8 cellular contexts compared by ENCODE assay signal in the genomic region with DNA sequence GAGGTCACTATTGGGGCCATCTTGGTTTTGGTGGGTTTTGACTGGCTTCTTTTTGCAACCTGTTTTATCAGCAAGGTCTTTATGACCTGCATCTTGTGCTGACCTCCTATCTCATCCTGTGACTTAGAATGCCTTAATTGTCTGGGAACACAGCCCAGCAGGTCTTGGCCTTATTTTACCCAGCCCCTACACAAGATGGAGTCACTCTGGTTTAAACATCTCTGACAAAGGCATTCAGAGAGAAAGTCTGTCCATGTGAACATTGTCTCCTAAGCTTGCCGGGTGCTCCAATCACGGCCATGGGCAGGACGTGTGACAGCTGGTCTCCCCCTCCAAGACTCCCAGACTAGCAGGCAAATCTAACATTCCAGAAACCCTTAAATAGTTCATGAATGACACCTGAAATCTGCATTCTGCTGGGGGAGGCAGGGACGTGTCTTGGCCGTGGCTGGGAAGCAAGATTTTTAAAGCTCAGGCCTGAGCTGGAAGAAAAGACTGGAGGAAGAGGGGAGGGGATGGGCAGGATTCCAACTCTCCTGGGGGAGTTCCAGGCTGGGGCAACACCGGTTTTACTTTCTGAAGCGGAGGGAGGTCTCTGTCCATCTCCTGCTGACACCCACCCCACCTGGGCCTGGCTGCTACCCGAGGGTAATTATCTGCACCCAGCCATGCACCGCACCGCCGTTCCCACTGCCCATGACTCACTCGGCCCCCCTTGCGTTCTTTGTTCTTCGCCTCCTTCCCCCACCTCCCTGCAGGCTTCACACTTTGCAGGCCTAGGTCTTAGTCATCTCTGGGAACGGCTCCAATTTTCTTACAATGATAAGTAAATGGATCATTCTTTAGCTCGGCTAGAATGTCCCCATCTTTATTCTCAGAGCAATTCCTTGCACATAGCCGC.
A peak's percentile ranks its signal among the peaks of the same experiment; 100 is the strongest.
DNase-seq lines count a peak whose midpoint lies in the region; ATAC-seq lines count a peak whose summit lies in the region.

No MANE protein-coding gene starts in this region.

- H4K20me1 ChIP-seq in BLaER1 treated with 17β-estradiol and CSF1 and Interleukin-3, amounts not matched to agents 10 nM and 100 nM: no peaks in the 10 kb centered on the region

- no peak for ATAC-seq in HG03432 (IDR thresholded peaks at IDR 0.05; ENCODE audit: unreplicated experiment)

- H3K9me3 ChIP-seq in BLaER1 treated with 17β-estradiol and CSF1 and Interleukin-3, amounts not matched to agents 10 nM and 100 nM (replicated peaks in 1 of 11): no peaks in the 10 kb centered on the region
- no peaks in the 10 kb centered on the region for H3K9me3 ChIP-seq in iPS-20b (ENCODE audit: insufficient read depth, low read depth, low read length)

- no peaks in the 10 kb centered on the region for H3K36me3 ChIP-seq in BLaER1 treated with 17β-estradiol and CSF1 and Interleukin-3, amounts not matched to agents 10 nM and 100 nM
- H3K36me3 ChIP-seq in iPS-20b (ENCODE audit: insufficient read depth, low read depth, low read length): no peaks in the 10 kb centered on the region

- no peak overlapping the region for H3K4me3 ChIP-seq in BLaER1 treated with 17β-estradiol and CSF1 and Interleukin-3, amounts not matched to agents 10 nM and 100 nM
- no peak overlapping the region for H3K4me3 ChIP-seq in iPS-20b (ENCODE audit: low read length)

- no peaks in the 10 kb centered on the region for H3K27me3 ChIP-seq in BLaER1 treated with 17β-estradiol and CSF1 and Interleukin-3, amounts not matched to agents 10 nM and 100 nM
- no peaks in the 10 kb centered on the region for H3K27me3 ChIP-seq in iPS-20b (ENCODE audit: insufficient read depth, low read length)

- H3K4me1 ChIP-seq in BLaER1 treated with 17β-estradiol and CSF1 and Interleukin-3, amounts not matched to agents 10 nM and 100 nM: peaks cover 0 to 13% (median 10%) of the 10 kb centered on the region in 10 experiments; a peak in 13 of 20 replicates
- peaks cover 13% of the 10 kb centered on the region for H3K4me1 ChIP-seq in iPS-20b (ENCODE audit: insufficient read depth, low read length)

- H3K27ac ChIP-seq in BLaER1 treated with 17β-estradiol and CSF1 and Interleukin-3, amounts not matched to agents 10 nM and 100 nM: peak overlapping the region in 2 of 11 experiments; percentile 20 to 29; a peak in 3 of 22 replicates
- H3K27ac ChIP-seq in iPS-20b (ENCODE audit: low read length): no peak overlapping the region

- no peak overlapping the region for H3K9ac ChIP-seq in BLaER1 treated with 17β-estradiol and CSF1 and Interleukin-3, amounts not matched to agents 10 nM and 100 nM
- H3K9ac ChIP-seq in iPS-20b (ENCODE audit: low read depth, low read length): peak overlapping the region; percentile 63; the same call in 1 of the 2 replicates

- H3K4me2 ChIP-seq in BLaER1 treated with 17β-estradiol and CSF1 and Interleukin-3, amounts not matched to agents 10 nM and 100 nM: peak overlapping the region in 8 of 11 experiments; percentile 25 to 62 (median 42); a peak in 14 of 22 replicates

- DNase-seq in Kasumi-1 (lab: John Stamatoyannopoulos, UW) (peak; percentile 15 to 27), astrocyte of the hippocampus (ENCODE audit: low read depth, low spot score) (peak; percentile 99)
- DNase-seq in stimulated activated CD8-positive, alpha-beta memory T cell treated with anti-CD3 and anti-CD28 coated beads, Interleukin-12 subunit alpha, Interleukin-12 subunit beta, amount 100 ng/mL, for 4 hours (ENCODE audit: low read depth): peak; percentile 5
- no peak for DNase-seq in stimulated activated CD4-positive, alpha-beta T cell treated with anti-CD3 and anti-CD28 coated beads, Interleukin-2, amount 100 ng/mL, for 24 hours
- DNase-seq in activated effector memory CD4-positive, alpha-beta T cell treated with Interleukin-2 at 50 U/mL for 16 hours: no peak

Comparison
In these comparisons a context has a peak if more than half of its experiments do, and no peak if none do; other contexts are left out.
1. DNase-seq: peak in Kasumi-1 (2 of 2), astrocyte of the hippocampus (single experiment) and stimulated activated CD8-positive, alpha-beta memory T cell treated with anti-CD3 and anti-CD28 coated beads, Interleukin-12 subunit alpha, Interleukin-12 subunit beta, amount 100 ng/mL, for 4 hours (single experiment); none in stimulated activated CD4-positive, alpha-beta T cell treated with anti-CD3 and anti-CD28 coated beads, Interleukin-2, amount 100 ng/mL, for 24 hours (0 of 2) and activated effector memory CD4-positive, alpha-beta T cell treated with Interleukin-2 at 50 U/mL for 16 hours (single experiment).